Comparison of ENCODE assay signal across 16 cellular contexts in the genomic region with DNA sequence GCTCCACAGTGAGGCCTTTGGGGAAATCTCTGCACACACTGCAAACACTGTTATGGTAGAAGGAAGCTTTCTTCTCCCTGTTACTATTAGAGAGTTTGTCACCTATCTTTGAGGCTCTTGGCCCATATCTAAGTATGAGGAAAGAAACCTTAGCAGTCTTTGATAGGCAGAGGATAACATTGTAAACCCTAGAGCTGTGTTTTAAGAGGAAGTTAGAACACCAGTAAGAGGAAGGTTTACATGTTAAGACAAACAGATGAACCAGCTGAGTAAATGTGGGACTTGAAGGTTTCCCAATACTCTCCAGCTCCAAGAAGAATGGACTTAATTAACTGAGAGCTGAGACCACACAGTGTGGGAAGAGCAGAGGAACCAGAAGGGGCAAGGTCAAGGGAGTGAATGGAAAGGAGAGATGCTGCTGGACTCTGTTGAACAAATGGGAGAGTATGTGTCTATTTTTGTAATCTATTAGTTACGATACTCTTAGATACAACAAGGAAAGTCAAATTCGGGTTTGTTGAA.
"Had no signal": no experiment of that assay in that cellular context is flagged by ENCODE, and none has a peak within 500 bp of the region (broad histone marks: within the 10 kb centered on the region; RNA-seq: fewer than 3 reads in every experiment).

No MANE protein-coding gene starts in this region.

- H3K4me3 ChIP-seq: coronary artery, heart left ventricle, pancreas, smooth muscle cell, testis, tibial nerve had no signal

- FAIRE-seq: islet of Langerhans, pancreas had no signal

- H3K27ac ChIP-seq: coronary artery, heart left ventricle, pancreas, testis, tibial nerve had no signal

- H3K4me1 ChIP-seq: heart left ventricle, pancreas, testis, tibial nerve had no signal

- H3K4me2 ChIP-seq: smooth muscle cell had no signal

- H3K9me3 ChIP-seq: heart left ventricle, pancreas, testis, tibial nerve had no signal

- H3K27me3 ChIP-seq: heart left ventricle, pancreas, testis, tibial nerve had no signal

- DNase-seq: effector CD4-positive, alpha-beta T cell; foreskin melanocyte; heart left ventricle; hippocampal formation; kidney glomerular epithelial cell; natural killer cell; occipital lobe; pancreas; right cardiac atrium; stimulated activated CD4-positive, alpha-beta T cell treated with anti-CD3 and anti-CD28 coated beads, Interleukin-2, amount 100 ng/mL, for 48 hours; stimulated activated naive CD8-positive, alpha-beta T cell treated with anti-CD3 and anti-CD28 coated beads, Interleukin-15, Interleukin-2, amounts not matched to agents 100 U/mL and 50 U/mL, for 24 hours; testis had no signal

- H3K36me3 ChIP-seq: heart left ventricle, pancreas, tibial nerve had no signal
